1 cellular context compared by ENCODE assay signal in the genomic region with DNA sequence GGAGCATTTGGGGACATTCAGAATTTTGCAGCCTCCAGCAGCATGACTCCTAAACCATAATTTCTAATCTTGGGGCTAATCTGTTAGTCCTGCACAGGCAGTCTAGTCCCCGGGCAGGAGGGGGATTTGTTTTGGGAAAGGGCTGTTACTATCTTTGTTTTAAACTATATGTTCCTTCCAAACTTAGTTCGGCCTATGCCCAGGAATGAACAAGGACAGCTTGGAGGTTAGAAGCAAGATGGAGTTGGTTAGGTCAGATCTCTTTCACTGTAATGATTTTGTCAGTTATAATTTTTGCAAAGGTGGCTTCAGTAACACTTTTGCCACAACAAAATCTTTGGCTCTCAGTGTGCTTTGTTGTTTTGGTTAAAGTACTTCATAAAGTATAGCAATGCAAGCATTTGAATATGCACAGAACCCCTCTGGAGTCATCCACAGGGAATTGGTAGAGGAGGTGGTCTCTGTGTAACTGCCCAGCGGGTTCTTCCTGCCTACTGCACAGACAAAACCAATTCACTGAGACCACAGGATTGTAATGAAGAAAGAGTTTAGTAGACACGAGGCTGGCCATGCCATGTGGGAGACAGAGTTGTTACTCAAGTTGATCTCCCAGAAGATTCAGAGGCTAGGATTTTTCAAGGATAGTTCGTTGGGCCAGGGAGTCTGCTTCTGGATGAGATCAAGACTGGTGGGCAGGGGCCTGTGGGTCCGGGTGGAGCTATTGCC.
TF ChIP-seq lines count a peak whose summit lies in the region.

No MANE protein-coding gene starts in this region.

TF ChIP-seq in K562, 482 proteins besides CTCF, POLR2A, EP300 and RAD21 (continued from another document and continues in another):
- TF ChIP-seq MLX (CRISPR knock-in tag; conservative IDR thresholded peaks at IDR 0.05) = no peak
- peak; percentile 87 for TF ChIP-seq ZNF3 (CRISPR knock-in tag; IDR thresholded peaks at IDR 0.05)
- TF ChIP-seq REST (CRISPR knock-in tag; IDR thresholded peaks at IDR 0.05; ENCODE audit: low read depth) = peak; percentile 89
- TF ChIP-seq, protein P1, sequence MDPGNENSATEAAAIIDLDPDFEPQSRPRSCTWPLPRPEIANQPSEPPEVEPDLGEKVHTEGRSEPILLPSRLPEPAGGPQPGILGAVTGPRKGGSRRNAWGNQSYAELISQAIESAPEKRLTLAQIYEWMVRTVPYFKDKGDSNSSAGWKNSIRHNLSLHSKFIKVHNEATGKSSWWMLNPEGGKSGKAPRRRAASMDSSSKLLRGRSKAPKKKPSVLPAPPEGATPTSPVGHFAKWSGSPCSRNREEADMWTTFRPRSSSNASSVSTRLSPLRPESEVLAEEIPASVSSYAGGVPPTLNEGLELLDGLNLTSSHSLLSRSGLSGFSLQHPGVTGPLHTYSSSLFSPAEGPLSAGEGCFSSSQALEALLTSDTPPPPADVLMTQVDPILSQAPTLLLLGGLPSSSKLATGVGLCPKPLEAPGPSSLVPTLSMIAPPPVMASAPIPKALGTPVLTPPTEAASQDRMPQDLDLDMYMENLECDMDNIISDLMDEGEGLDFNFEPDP (CRISPR knock-in tag; IDR thresholded peaks at IDR 0.05) = peak; percentile 98
- peak; percentile 89 for TF ChIP-seq ZNF551 (CRISPR knock-in tag; IDR thresholded peaks at IDR 0.05)
- peak; percentile 92 for TF ChIP-seq ID3 (CRISPR knock-in tag; IDR thresholded peaks at IDR 0.05)
- TF ChIP-seq ID3 (tag; IDR thresholded peaks at IDR 0.05) = peak; percentile 99
- no peak for TF ChIP-seq HDGF (IDR thresholded peaks at IDR 0.05)
- peak; percentile 99 for TF ChIP-seq PTRF (tag; IDR thresholded peaks at IDR 0.05)
- TF ChIP-seq PHB (CRISPR knock-in tag; IDR thresholded peaks at IDR 0.05) = peak; percentile 96; the same call in 1 of the 2 replicates
- no peak for TF ChIP-seq NR2C2 (CRISPR knock-in tag; IDR thresholded peaks at IDR 0.05)
- TF ChIP-seq NR2C2 (tag; IDR thresholded peaks at IDR 0.05) = no peak
- TF ChIP-seq EGR1 (conservative IDR thresholded peaks at IDR 0.05) = no peak
- TF ChIP-seq, protein P2, sequence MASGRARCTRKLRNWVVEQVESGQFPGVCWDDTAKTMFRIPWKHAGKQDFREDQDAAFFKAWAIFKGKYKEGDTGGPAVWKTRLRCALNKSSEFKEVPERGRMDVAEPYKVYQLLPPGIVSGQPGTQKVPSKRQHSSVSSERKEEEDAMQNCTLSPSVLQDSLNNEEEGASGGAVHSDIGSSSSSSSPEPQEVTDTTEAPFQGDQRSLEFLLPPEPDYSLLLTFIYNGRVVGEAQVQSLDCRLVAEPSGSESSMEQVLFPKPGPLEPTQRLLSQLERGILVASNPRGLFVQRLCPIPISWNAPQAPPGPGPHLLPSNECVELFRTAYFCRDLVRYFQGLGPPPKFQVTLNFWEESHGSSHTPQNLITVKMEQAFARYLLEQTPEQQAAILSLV (tag; IDR thresholded peaks at IDR 0.05) = peak; percentile 96
- peak; percentile 99 for TF ChIP-seq ZNF668 (CRISPR knock-in tag; IDR thresholded peaks at IDR 0.05)
- TF ChIP-seq CBX2 (IDR thresholded peaks at IDR 0.05; ENCODE audit: insufficient read depth, low read length, poor library complexity, severe bottlenecking) = no peak
- TF ChIP-seq ZNF174 (CRISPR knock-in tag; IDR thresholded peaks at IDR 0.05) = peak; percentile 95
- no peak for TF ChIP-seq HDAC1 (IDR thresholded peaks at IDR 0.05)
- no peak for TF ChIP-seq ZHX1 (conservative IDR thresholded peaks at IDR 0.05; ENCODE audit: low read length)
- TF ChIP-seq GATA2 (CRISPR knock-in tag; IDR thresholded peaks at IDR 0.05) = 0 out of 2 replicates have a peak, but pooled peaks have one; percentile 19
- TF ChIP-seq ZKSCAN3 (CRISPR knock-in tag; IDR thresholded peaks at IDR 0.05) = peak; percentile 75
- peak; percentile 93 for TF ChIP-seq NFXL1 (CRISPR knock-in tag; IDR thresholded peaks at IDR 0.05)
- TF ChIP-seq, protein P3, sequence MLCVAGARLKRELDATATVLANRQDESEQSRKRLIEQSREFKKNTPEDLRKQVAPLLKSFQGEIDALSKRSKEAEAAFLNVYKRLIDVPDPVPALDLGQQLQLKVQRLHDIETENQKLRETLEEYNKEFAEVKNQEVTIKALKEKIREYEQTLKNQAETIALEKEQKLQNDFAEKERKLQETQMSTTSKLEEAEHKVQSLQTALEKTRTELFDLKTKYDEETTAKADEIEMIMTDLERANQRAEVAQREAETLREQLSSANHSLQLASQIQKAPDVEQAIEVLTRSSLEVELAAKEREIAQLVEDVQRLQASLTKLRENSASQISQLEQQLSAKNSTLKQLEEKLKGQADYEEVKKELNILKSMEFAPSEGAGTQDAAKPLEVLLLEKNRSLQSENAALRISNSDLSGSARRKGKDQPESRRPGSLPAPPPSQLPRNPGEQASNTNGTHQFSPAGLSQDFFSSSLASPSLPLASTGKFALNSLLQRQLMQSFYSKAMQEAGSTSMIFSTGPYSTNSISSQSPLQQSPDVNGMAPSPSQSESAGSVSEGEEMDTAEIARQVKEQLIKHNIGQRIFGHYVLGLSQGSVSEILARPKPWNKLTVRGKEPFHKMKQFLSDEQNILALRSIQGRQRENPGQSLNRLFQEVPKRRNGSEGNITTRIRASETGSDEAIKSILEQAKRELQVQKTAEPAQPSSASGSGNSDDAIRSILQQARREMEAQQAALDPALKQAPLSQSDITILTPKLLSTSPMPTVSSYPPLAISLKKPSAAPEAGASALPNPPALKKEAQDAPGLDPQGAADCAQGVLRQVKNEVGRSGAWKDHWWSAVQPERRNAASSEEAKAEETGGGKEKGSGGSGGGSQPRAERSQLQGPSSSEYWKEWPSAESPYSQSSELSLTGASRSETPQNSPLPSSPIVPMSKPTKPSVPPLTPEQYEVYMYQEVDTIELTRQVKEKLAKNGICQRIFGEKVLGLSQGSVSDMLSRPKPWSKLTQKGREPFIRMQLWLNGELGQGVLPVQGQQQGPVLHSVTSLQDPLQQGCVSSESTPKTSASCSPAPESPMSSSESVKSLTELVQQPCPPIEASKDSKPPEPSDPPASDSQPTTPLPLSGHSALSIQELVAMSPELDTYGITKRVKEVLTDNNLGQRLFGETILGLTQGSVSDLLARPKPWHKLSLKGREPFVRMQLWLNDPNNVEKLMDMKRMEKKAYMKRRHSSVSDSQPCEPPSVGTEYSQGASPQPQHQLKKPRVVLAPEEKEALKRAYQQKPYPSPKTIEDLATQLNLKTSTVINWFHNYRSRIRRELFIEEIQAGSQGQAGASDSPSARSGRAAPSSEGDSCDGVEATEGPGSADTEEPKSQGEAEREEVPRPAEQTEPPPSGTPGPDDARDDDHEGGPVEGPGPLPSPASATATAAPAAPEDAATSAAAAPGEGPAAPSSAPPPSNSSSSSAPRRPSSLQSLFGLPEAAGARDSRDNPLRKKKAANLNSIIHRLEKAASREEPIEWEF (CRISPR knock-in tag; IDR thresholded peaks at IDR 0.05) = peak; percentile 98
- TF ChIP-seq, protein P4, sequence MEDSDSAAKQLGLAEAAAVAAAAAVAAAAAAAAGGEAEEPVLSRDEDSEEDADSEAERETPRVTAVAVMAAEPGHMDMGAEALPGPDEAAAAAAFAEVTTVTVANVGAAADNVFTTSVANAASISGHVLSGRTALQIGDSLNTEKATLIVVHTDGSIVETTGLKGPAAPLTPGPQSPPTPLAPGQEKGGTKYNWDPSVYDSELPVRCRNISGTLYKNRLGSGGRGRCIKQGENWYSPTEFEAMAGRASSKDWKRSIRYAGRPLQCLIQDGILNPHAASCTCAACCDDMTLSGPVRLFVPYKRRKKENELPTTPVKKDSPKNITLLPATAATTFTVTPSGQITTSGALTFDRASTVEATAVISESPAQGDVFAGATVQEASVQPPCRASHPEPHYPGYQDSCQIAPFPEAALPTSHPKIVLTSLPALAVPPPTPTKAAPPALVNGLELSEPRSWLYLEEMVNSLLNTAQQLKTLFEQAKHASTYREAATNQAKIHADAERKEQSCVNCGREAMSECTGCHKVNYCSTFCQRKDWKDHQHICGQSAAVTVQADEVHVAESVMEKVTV (CRISPR knock-in tag; IDR thresholded peaks at IDR 0.05) = peak; percentile 78
- TF ChIP-seq TCF7 (IDR thresholded peaks at IDR 0.05; ENCODE audit: borderline replicate concordance) = no peak
- TF ChIP-seq GMEB1 (CRISPR knock-in tag; IDR thresholded peaks at IDR 0.05) = peak; percentile 84
- TF ChIP-seq MYC (IDR thresholded peaks at IDR 0.05; ENCODE audit: low read depth, low read length) = no peak
- TF ChIP-seq MYC (CRISPR knock-in tag; IDR thresholded peaks at IDR 0.05; ENCODE audit: borderline replicate concordance, low read depth) = peak; percentile 98
- TF ChIP-seq GTF2E2 (tag; IDR thresholded peaks at IDR 0.05) = peak; percentile 48; the same call in 1 of the 2 replicates
- peak; percentile 91 for TF ChIP-seq NR4A1 (CRISPR knock-in tag; IDR thresholded peaks at IDR 0.05)
- TF ChIP-seq NR4A1 (tag; IDR thresholded peaks at IDR 0.05) = peak; percentile 99
- TF ChIP-seq, protein P5, sequence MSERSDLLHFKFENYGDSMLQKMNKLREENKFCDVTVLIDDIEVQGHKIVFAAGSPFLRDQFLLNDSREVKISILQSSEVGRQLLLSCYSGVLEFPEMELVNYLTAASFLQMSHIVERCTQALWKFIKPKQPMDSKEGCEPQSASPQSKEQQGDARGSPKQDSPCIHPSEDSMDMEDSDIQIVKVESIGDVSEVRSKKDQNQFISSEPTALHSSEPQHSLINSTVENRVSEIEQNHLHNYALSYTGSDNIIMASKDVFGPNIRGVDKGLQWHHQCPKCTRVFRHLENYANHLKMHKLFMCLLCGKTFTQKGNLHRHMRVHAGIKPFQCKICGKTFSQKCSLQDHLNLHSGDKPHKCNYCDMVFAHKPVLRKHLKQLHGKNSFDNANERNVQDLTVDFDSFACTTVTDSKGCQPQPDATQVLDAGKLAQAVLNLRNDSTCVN (CRISPR knock-in tag; IDR thresholded peaks at IDR 0.05) = peak; percentile 91; the same call in 1 of the 2 replicates
- TF ChIP-seq ZBTB8A (IDR thresholded peaks at IDR 0.05; ENCODE audit: partially characterized antibody) = no peak
- TF ChIP-seq MTF1 (CRISPR knock-in tag; IDR thresholded peaks at IDR 0.05; ENCODE audit: borderline replicate concordance) = peak; percentile 93
- TF ChIP-seq BCL6 (CRISPR knock-in tag; IDR thresholded peaks at IDR 0.05) = peak; percentile 95
